ENCODE assay signal across 1 cellular context in genomic region chrX:149940015-149940716, GRCh38.
A peak's percentile ranks its signal among the peaks of the same experiment; 100 is the strongest.
TF ChIP-seq lines count a peak whose summit lies in the region.

No MANE protein-coding gene starts in this region.

TF ChIP-seq in HEK293, 187 proteins besides CTCF, POLR2A, EP300 and RAD21 (continued from another document):
- no peak for TF ChIP-seq ZNF701 (tag by site-specific recombination; IDR thresholded peaks at IDR 0.05)
- peak; percentile 66 for TF ChIP-seq ZNF76 (tag by site-specific recombination; IDR thresholded peaks at IDR 0.05; ENCODE audit: borderline replicate concordance, low read depth)
- TF ChIP-seq ZBTB7A (tag by site-specific recombination; IDR thresholded peaks at IDR 0.05; ENCODE audit: low read depth) = 0 out of 2 replicates have a peak, but pooled peaks have one; percentile 61
- peak; percentile 54; the same call in 1 of the 2 replicates for TF ChIP-seq ZNF580 (tag by site-specific recombination; IDR thresholded peaks at IDR 0.05)
- TF ChIP-seq PRDM10 (tag by site-specific recombination; IDR thresholded peaks at IDR 0.05) = peak; percentile 75
- TF ChIP-seq GLIS2 (tag by site-specific recombination; IDR thresholded peaks at IDR 0.05) = peak; percentile 93
- peak; percentile 54; the same call in 1 of the 2 replicates for TF ChIP-seq ZNF391 (tag by site-specific recombination; IDR thresholded peaks at IDR 0.05; ENCODE audit: borderline replicate concordance, low read depth)
- TF ChIP-seq ZNF2 (tag by site-specific recombination; IDR thresholded peaks at IDR 0.05) = 0 out of 2 replicates have a peak, but pooled peaks have one; percentile 12
- peak; percentile 74 for TF ChIP-seq ZBTB17 (tag by site-specific recombination; IDR thresholded peaks at IDR 0.05)
- peak; percentile 92 for TF ChIP-seq SP2 (tag by site-specific recombination; IDR thresholded peaks at IDR 0.05)
- TF ChIP-seq ZBTB26 (tag by site-specific recombination; optimal IDR thresholded peaks at IDR 0.05) = peak; percentile 17
- no peak for TF ChIP-seq MYNN (tag by site-specific recombination; IDR thresholded peaks at IDR 0.05; ENCODE audit: borderline replicate concordance)
- no peak for TF ChIP-seq ZNF501 (tag by site-specific recombination; IDR thresholded peaks at IDR 0.05)
- peak; percentile 83 for TF ChIP-seq ZNF398 (tag by site-specific recombination; IDR thresholded peaks at IDR 0.05)
- TF ChIP-seq ZNF335 (tag by site-specific recombination; conservative IDR thresholded peaks at IDR 0.05) = 0 out of 2 replicates have a peak, but pooled peaks have one; percentile 21
- no peak for TF ChIP-seq ZNF510 (tag by site-specific recombination; IDR thresholded peaks at IDR 0.05; ENCODE audit: insufficient replicate concordance)
- TF ChIP-seq ZNF366 (tag by site-specific recombination; conservative IDR thresholded peaks at IDR 0.05) = peak; percentile 65
- peak; percentile 88 for TF ChIP-seq ZNF324 (tag by site-specific recombination; IDR thresholded peaks at IDR 0.05)
- peak; percentile 36 for TF ChIP-seq KLF17 (tag by site-specific recombination; IDR thresholded peaks at IDR 0.05)
- TF ChIP-seq ZNF629 (tag by site-specific recombination; IDR thresholded peaks at IDR 0.05) = peak; percentile 44; the same call in 1 of the 2 replicates
- peak; percentile 72; the same call in 1 of the 2 replicates for TF ChIP-seq OSR2 (tag by site-specific recombination; IDR thresholded peaks at IDR 0.05)
- TF ChIP-seq ZNF768 (tag by site-specific recombination; IDR thresholded peaks at IDR 0.05) = no peak
- no peak for TF ChIP-seq ZNF660 (tag by site-specific recombination; IDR thresholded peaks at IDR 0.05)
- TF ChIP-seq ZBTB11 (tag by site-specific recombination; conservative IDR thresholded peaks at IDR 0.05; ENCODE audit: low read depth) = 0 out of 2 replicates have a peak, but pooled peaks have one; percentile 29
- TF ChIP-seq SP7 (tag by site-specific recombination; IDR thresholded peaks at IDR 0.05) = peak; percentile 77
- peak; percentile 72 for TF ChIP-seq ZNF600 (tag by site-specific recombination; IDR thresholded peaks at IDR 0.05)
- TF ChIP-seq KLF10 (tag by site-specific recombination; IDR thresholded peaks at IDR 0.05) = peak; percentile 88
- TF ChIP-seq TCF7L2 (IDR thresholded peaks at IDR 0.05; ENCODE audit: borderline replicate concordance, low read depth, low read length) = no peak
- TF ChIP-seq SP3 (tag by site-specific recombination; IDR thresholded peaks at IDR 0.05) = peak; percentile 100
- peak; percentile 57; the same call in 1 of the 2 replicates for TF ChIP-seq ZEB2 (tag by site-specific recombination; IDR thresholded peaks at IDR 0.05)
- peak; percentile 98 for TF ChIP-seq KLF1 (tag by site-specific recombination; IDR thresholded peaks at IDR 0.05)
- TF ChIP-seq KLF8 (tag by site-specific recombination; IDR thresholded peaks at IDR 0.05) = peak; percentile 91
- peak; percentile 55; the same call in 1 of the 2 replicates for TF ChIP-seq ZNF843 (tag by site-specific recombination; IDR thresholded peaks at IDR 0.05)
- TF ChIP-seq GLIS1 (tag by site-specific recombination; IDR thresholded peaks at IDR 0.05) = peak; percentile 47
- TF ChIP-seq ZNF530 (tag by site-specific recombination; IDR thresholded peaks at IDR 0.05; ENCODE audit: low read depth) = no peak
- 0 out of 2 replicates have a peak, but pooled peaks have one; percentile 27 for TF ChIP-seq PBX3 (CRISPR knock-in tag; IDR thresholded peaks at IDR 0.05)
- peak; percentile 97 for TF ChIP-seq ZXDB (tag by site-specific recombination; IDR thresholded peaks at IDR 0.05)
- no peak for TF ChIP-seq ZNF571 (tag by site-specific recombination; IDR thresholded peaks at IDR 0.05)
